ENCODE assay signal across 15 cellular contexts in genomic region chr9:72648324-72648723, GRCh38.
DNase-seq lines count a peak whose midpoint lies in the region; ATAC-seq, FAIRE-seq and TF ChIP-seq lines count a peak whose summit lies in the region.
"Had no signal": no experiment of that assay in that cellular context is flagged by ENCODE, and none has a peak within 500 bp of the region (broad histone marks: within the 10 kb centered on the region; RNA-seq: fewer than 3 reads in every experiment).

No MANE protein-coding gene starts in this region.

- TF ChIP-seq POLR2A in H1 (IDR thresholded peaks at IDR 0.05; ENCODE audit: control extremely low read depth in 1 of 2, low read depth in 2 of 2, low read length in 2 of 2), result no peak

- no peak overlapping the region for H4K5ac ChIP-seq in H1 (ENCODE audit: insufficient read length, low read depth, low read length)

- no peaks in the 10 kb centered on the region for H3K27me3 ChIP-seq in H1 (replicated peaks in 1 of 4; ENCODE audit: control insufficient read depth in 3 of 4, extremely low read depth in 1 of 4, insufficient read depth in 3 of 4, low read length in 3 of 4)
- no peaks in the 10 kb centered on the region for H3K27me3 ChIP-seq in neuronal stem cell (ENCODE audit: control insufficient read depth in 3 of 3, insufficient read depth in 3 of 3, low read depth in 1 of 3, low read length in 3 of 3)
- H3K27me3 ChIP-seq: BLaER1 treated with 17β-estradiol and CSF1 and Interleukin-3, amounts not matched to agents 10 nM and 100 nM had no signal

- H3K27ac ChIP-seq in H1 (ENCODE audit: low read depth, low read length) (no peak overlapping the region), neuronal stem cell (replicated peaks; ENCODE audit: low read length) (no peak overlapping the region)
- H3K27ac ChIP-seq: GM23248, HL-60 had no signal

- H3K14ac ChIP-seq in H1 (ENCODE audit: insufficient read length) (no peak overlapping the region), neuronal stem cell (ENCODE audit: low read length) (no peak overlapping the region)

- CTCF ChIA-PET in H1 (lab: Charles Lee; ENCODE audit: partially characterized antibody), result interaction anchor here (0.8 kb wide), 1 partner anchor 375 kb away, joined by 4 read pairs; no protein-coding TSS in a partner anchor

- no peaks in the 10 kb centered on the region for H3K79me2 ChIP-seq in H1 (ENCODE audit: control insufficient read depth in 1 of 2, insufficient read depth in 2 of 2, low read length in 2 of 2)

- H3K4me1 Mint-ChIP-seq in osteocyte (ENCODE audit: unreplicated experiment), result no peaks in the 10 kb centered on the region
- H3K4me1 Mint-ChIP-seq: CD4-positive, CD25-positive, alpha-beta regulatory T cell had no signal

- H3K4me3 ChIP-seq in H1 (ENCODE audit: extremely low read depth in 1 of 4, insufficient read depth in 2 of 4, low read depth in 3 of 4, low read length in 4 of 4) (no peak overlapping the region), neuronal stem cell (ENCODE audit: low read length in 2 of 2) (no peak overlapping the region)
- H3K4me3 ChIP-seq: BLaER1 treated with 17β-estradiol and CSF1 and Interleukin-3, amounts not matched to agents 10 nM and 100 nM; GM23248; HAP-1 had no signal

- H4K20me1 ChIP-seq in H1 (replicated peaks in 1 of 2; ENCODE audit: control insufficient read depth in 1 of 2, insufficient read depth in 2 of 2, low read length in 2 of 2), result no peaks in the 10 kb centered on the region
- H4K20me1 ChIP-seq: BLaER1 treated with 17β-estradiol and CSF1 and Interleukin-3, amounts not matched to agents 10 nM and 100 nM had no signal

- no peak for DNase-seq in GM18507 (ENCODE audit: extremely low spot score, insufficient read length, low read depth)
- DNase-seq in NCI-H69 (lab: John Stamatoyannopoulos, UW), result peak; percentile 19
- DNase-seq in H1 (ENCODE audit: low read depth in 1 of 2, low spot score in 2 of 2), result no peak
- no peak for DNase-seq in neuronal stem cell (ENCODE audit: low spot score)
- no peak for DNase-seq in NCI-H774 (lab: John Stamatoyannopoulos, UW)
- DNase-seq in osteocyte (ENCODE audit: extremely low spot score, unreplicated experiment), result no peak
- DNase-seq: ACHN; CD4-positive, CD25-positive, alpha-beta regulatory T cell; DMS53; GF-D8; GM23248 had no signal

- no peak overlapping the region for H2BK5ac ChIP-seq in H1 (ENCODE audit: low read depth, low read length)
- H2BK5ac ChIP-seq in neuronal stem cell (ENCODE audit: low read length), result no peak overlapping the region

- no peaks in the 10 kb centered on the region for H3K9me3 Mint-ChIP-seq in osteocyte (ENCODE audit: unreplicated experiment)

- H4K91ac ChIP-seq in H1 (replicated peaks; ENCODE audit: insufficient read length, low read length) (no peak overlapping the region), neuronal stem cell (ENCODE audit: low read depth, low read length, poor library complexity) (no peak overlapping the region)

- no peak overlapping the region for H2BK20ac ChIP-seq in H1 (ENCODE audit: low read length)

- H2BK15ac ChIP-seq in H1 (ENCODE audit: low read length) (no peak overlapping the region), neuronal stem cell (ENCODE audit: low read length) (no peak overlapping the region)

- H4K8ac ChIP-seq in H1 (ENCODE audit: extremely low read depth, insufficient read depth, low read length) (no peak overlapping the region), neuronal stem cell (ENCODE audit: low read depth, low read length) (no peak overlapping the region)

- POLR2A ChIA-PET in H1 (lab: Charles Lee; ENCODE audit: partially characterized antibody), result no interaction called here

- peak; percentile 38 for FAIRE-seq in GM18507 (lab: Jason Lieb, UNC)
- no peak for FAIRE-seq in H1 (lab: Jason Lieb, UNC)

- no peaks in the 10 kb centered on the region for H3K23me2 ChIP-seq in H1 (ENCODE audit: low read depth, low read length)

- H3K4me1 ChIP-seq in H1 (replicated peaks in 1 of 4; ENCODE audit: control insufficient read depth in 3 of 4, insufficient read depth in 4 of 4, low read length in 3 of 4) (peaks cover 0 to 2% (median 0%) of the 10 kb centered on the region in 4 experiments; a peak in 3 of 7 replicates), neuronal stem cell (ENCODE audit: control insufficient read depth in 2 of 2, insufficient read depth in 1 of 2, low read depth in 1 of 2, low read length in 2 of 2) (peaks cover 3 to 15% of the 10 kb centered on the region in 2 donors)

- no peak overlapping the region for H3K4me3 Mint-ChIP-seq in osteocyte (ENCODE audit: unreplicated experiment)
- H3K4me3 Mint-ChIP-seq: CD4-positive, CD25-positive, alpha-beta regulatory T cell had no signal

- peaks cover 49% of the 10 kb centered on the region for H3K27me3 Mint-ChIP-seq in osteocyte (ENCODE audit: unreplicated experiment)

- no peaks in the 10 kb centered on the region for H3K9me3 ChIP-seq in H1 (ENCODE audit: insufficient read depth in 2 of 2, low read depth in 1 of 2, low read length in 1 of 2)
- no peaks in the 10 kb centered on the region for H3K9me3 ChIP-seq in neuronal stem cell (replicated peaks in 1 of 2; ENCODE audit: control insufficient read depth in 2 of 2, insufficient read depth in 1 of 2, low read depth in 1 of 2, low read length in 2 of 2)
- H3K9me3 ChIP-seq: BLaER1 treated with 17β-estradiol and CSF1 and Interleukin-3, amounts not matched to agents 10 nM and 100 nM; HAP-1 had no signal

- H2BK12ac ChIP-seq in H1 (ENCODE audit: low read depth, low read length) (no peak overlapping the region), neuronal stem cell (ENCODE audit: low read length) (no peak overlapping the region)

- H3K79me1 ChIP-seq in H1 (ENCODE audit: low read depth, low read length), result no peaks in the 10 kb centered on the region
- H3K79me1 ChIP-seq in neuronal stem cell (ENCODE audit: low read depth, low read length), result no peaks in the 10 kb centered on the region

- no peak overlapping the region for H3K56ac ChIP-seq in H1 (replicated peaks; ENCODE audit: insufficient read length, low read depth, low read length)

- 86% methylated on average over 2 of the region's 2 CpGs; no CpG with 5 or more reads in 1 of the 2 experiments for WGBS in H1 (ENCODE audit: extremely low coverage in 1 of 2, insufficient coverage in 1 of 2, insufficient read length in 1 of 2, insufficient replicate concordance in 2 of 2, low coverage in 1 of 2, low lambda C conversion rate in 2 of 2, missing lambda C conversion rate in 1 of 2), 2 experiments
- no CpG with 5 or more reads among the region's 2 CpGs for WGBS in neuronal stem cell (ENCODE audit: extremely low coverage in 2 of 2, insufficient read length in 2 of 2, insufficient replicate concordance in 1 of 2), 2 donors

- H2AK5ac ChIP-seq in H1 (ENCODE audit: low read depth, low read length) (no peak overlapping the region), neuronal stem cell (ENCODE audit: low read depth, low read length) (no peak overlapping the region)

- H3K36me3 Mint-ChIP-seq in osteocyte (ENCODE audit: unreplicated experiment), result no peaks in the 10 kb centered on the region
- H3K36me3 Mint-ChIP-seq: CD4-positive, CD25-positive, alpha-beta regulatory T cell had no signal

- TF ChIP-seq RAD21 in H1 (IDR thresholded peaks at IDR 0.05 in 1 of 2, conservative IDR thresholded peaks at IDR 0.05 in 1 of 2; ENCODE audit: low read depth in 2 of 2, low read length in 2 of 2), result no peak

- H3K9ac ChIP-seq in H1 (replicated peaks in 1 of 4; ENCODE audit: extremely low read depth in 1 of 4, low read depth in 3 of 4, low read length in 3 of 4), result no peak overlapping the region
- no peak overlapping the region for H3K9ac ChIP-seq in neuronal stem cell (ENCODE audit: low read depth, low read length, poor library complexity)
- H3K9ac ChIP-seq: BLaER1 treated with 17β-estradiol and CSF1 and Interleukin-3, amounts not matched to agents 10 nM and 100 nM; GM23248 had no signal

- H3K4me2 ChIP-seq in H1 (ENCODE audit: insufficient read depth in 1 of 2, low read depth in 2 of 2, low read length in 2 of 2) (no peak overlapping the region), neuronal stem cell (ENCODE audit: insufficient read depth, low read length, poor library complexity, severe bottlenecking) (no peak overlapping the region)

- H3K23ac ChIP-seq in H1 (ENCODE audit: insufficient read length) (no peak overlapping the region), neuronal stem cell (ENCODE audit: low read depth, low read length, poor library complexity) (no peak overlapping the region)

- TF ChIP-seq EP300 in H1 (IDR thresholded peaks at IDR 0.05; ENCODE audit: borderline replicate concordance in 1 of 2, low read depth in 2 of 2, low read length in 2 of 2), result no peak

- H2BK120ac ChIP-seq in H1 (replicated peaks; ENCODE audit: low read depth, low read length) (no peak overlapping the region), neuronal stem cell (ENCODE audit: low read depth, low read length) (no peak overlapping the region)

- H3K36me3 ChIP-seq in H1 (ENCODE audit: control insufficient read depth in 2 of 4, insufficient read depth in 4 of 4, low read length in 3 of 4) (no peaks in the 10 kb centered on the region), neuronal stem cell (replicated peaks in 1 of 2; ENCODE audit: control insufficient read depth in 2 of 2, insufficient read depth in 2 of 2, low read length in 2 of 2) (no peaks in the 10 kb centered on the region)
- H3K36me3 ChIP-seq: BLaER1 treated with 17β-estradiol and CSF1 and Interleukin-3, amounts not matched to agents 10 nM and 100 nM; HAP-1 had no signal

- H3K18ac ChIP-seq in H1 (ENCODE audit: extremely low read depth, low read length) (no peak overlapping the region), neuronal stem cell (ENCODE audit: low read length) (no peak overlapping the region)

- no peak overlapping the region for H3K4ac ChIP-seq in H1 (replicated peaks; ENCODE audit: insufficient read length, low read depth, low read length)
- no peak overlapping the region for H3K4ac ChIP-seq in neuronal stem cell (ENCODE audit: low read length)

- H3K27ac Mint-ChIP-seq in osteocyte (ENCODE audit: unreplicated experiment), result no peak overlapping the region
- H3K27ac Mint-ChIP-seq: CD4-positive, CD25-positive, alpha-beta regulatory T cell had no signal

- H2AFZ ChIP-seq in H1 (ENCODE audit: low read length) (peak overlapping the region; percentile 42; the same call in 1 of the 2 replicates), neuronal stem cell (ENCODE audit: low read length) (peak overlapping the region; percentile 77)
- H2AFZ ChIP-seq: GM23248 had no signal

- TF ChIP-seq CTCF in H1 (IDR thresholded peaks at IDR 0.05; ENCODE audit: control extremely low read depth in 1 of 3, insufficient read depth in 1 of 3, low read depth in 1 of 3, low read length in 3 of 3), result no peak
- TF ChIP-seq CTCF in osteocyte (IDR thresholded peaks at IDR 0.05), result no peak

- no peak for ATAC-seq in HG03354 (IDR thresholded peaks at IDR 0.05; ENCODE audit: poor library complexity, severe bottlenecking, unreplicated experiment)

TF ChIP-seq in H1, 55 proteins besides CTCF, POLR2A, EP300 and RAD21 (continues in another document):
- TF ChIP-seq JUND (IDR thresholded peaks at IDR 0.05; ENCODE audit: low read length) (no peak), E2F6 (IDR thresholded peaks at IDR 0.05) (no peak)
